Comparison of ENCODE assay signal across 8 cellular contexts in the genomic region with DNA sequence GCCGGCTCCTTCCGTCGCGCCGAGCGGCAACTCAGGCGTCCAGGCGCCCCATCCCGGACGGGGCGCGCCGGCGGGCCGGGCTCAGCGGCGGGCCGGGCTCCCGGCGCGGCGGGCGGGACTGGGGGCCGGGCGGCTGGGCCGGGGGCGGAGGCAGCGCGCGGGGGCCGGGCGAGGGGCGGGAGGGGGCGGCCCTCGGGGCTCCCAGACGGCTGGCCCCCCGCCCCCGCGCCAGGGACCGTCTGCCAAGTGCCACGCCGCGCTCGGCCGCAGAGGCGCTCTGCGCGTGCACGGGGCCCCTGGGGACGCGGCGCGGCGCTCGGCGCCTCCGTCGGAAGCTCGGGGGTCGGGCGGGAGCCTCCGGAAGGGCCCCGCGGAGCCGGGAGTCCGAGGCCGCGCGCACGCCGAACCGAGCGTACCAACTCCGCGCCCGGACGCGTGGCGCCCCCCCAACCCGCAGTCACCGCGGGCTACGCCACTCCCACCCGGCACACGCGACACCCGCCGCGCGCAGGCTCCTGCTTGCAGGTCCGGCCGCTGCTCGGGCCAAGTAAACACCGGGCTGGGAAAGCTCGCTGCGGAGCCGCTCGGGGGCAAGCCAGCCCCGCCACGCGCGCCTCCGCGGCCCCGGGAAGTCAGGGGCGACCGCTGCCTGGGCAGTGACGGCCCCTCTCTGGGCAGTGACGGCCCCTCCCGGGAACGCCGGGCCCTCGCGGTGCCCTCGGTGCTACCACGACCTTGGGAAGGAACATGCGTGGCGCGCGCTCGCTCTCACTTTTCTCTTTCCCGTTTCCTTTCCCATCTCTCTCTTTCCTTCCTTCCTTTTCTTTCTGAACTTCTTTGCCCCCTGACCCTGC. TPM values are rescaled to one million over a fixed set of nuclear protein-coding genes. Genes with fewer than 3 reads are reported as not detected.
DNase-seq lines count a peak whose midpoint lies in the region; ATAC-seq and TF ChIP-seq lines count a peak whose summit lies in the region.

Gene PREX1, minus strand, starts transcription at position 120 of the 854 bp plus-strand sequence. CDS start 139 bp downstream, outside the sequence.

- POLR2A ChIA-PET in WTC11 (lab: Charles Lee) = interaction anchor here (0.8 to 1.3 kb wide), 3 partner anchors 17 to 94 kb away, joined by 3 to 4 read pairs (median 3); partner anchors contain the start of gene ARFGEF2

- ATAC-seq in WTC11 = peak; percentile 54

- CTCF ChIA-PET in WTC11 (lab: Charles Lee) = interaction anchor here (0.6 to 4.0 kb wide), 5 partner anchors 77 to 170 kb away, joined by 3 to 57 read pairs (median 7); no protein-coding TSS in a partner anchor

- no peaks in the 10 kb centered on the region for H3K36me3 ChIP-seq in H7 (replicated peaks; ENCODE audit: control insufficient read depth, insufficient read depth, low read length)

- H3K27me3 Mint-ChIP-seq in WTC11 (ENCODE audit: low read depth) = peaks cover 59% of the 10 kb centered on the region

- H3K9me3 Mint-ChIP-seq in WTC11 = no peaks in the 10 kb centered on the region

- peaks cover 32% of the 10 kb centered on the region for H3K27me3 ChIP-seq in H7 (ENCODE audit: control insufficient read depth, insufficient read depth, low read length)

- H3K36me3 Mint-ChIP-seq in WTC11 = no peaks in the 10 kb centered on the region

- TF ChIP-seq CTCF in WTC11 (IDR thresholded peaks at IDR 0.05) (no peak), cardiac fibroblast (IDR thresholded peaks at IDR 0.05; ENCODE audit: low read depth, low read length) (no peak)

- no peak within 1 kb of the TSS for H3K27ac Mint-ChIP-seq in WTC11

- peaks cover 29% of the 10 kb centered on the region for H3K4me1 Mint-ChIP-seq in WTC11

- DNase-seq in GM03348 (ENCODE audit: low spot score) (peak; percentile 92), H7 (peak; percentile 99), MV-4-11 (lab: John Stamatoyannopoulos, UW) (peak; percentile 67), WTC11 (ENCODE audit: low spot score) (peak; percentile 81), cardiac fibroblast (ENCODE audit: low read depth in 2 of 2) (peak; percentile 75 to 92), islet precursor cell (peak; percentile 86), DMS153 (lab: John Stamatoyannopoulos, UW) (no peak)
- peak; percentile 76 for DNase-seq in stimulated activated CD4-positive, alpha-beta T cell treated with anti-CD3 and anti-CD28 coated beads, Interleukin-12 subunit alpha, Interleukin-12 subunit beta, amount 100 ng/mL, for 4 hours

- H3K4me3 Mint-ChIP-seq in WTC11 = peak within 1 kb of the TSS; percentile 91

- peak within 1 kb of the TSS; percentile 88 for H3K4me3 ChIP-seq in H7 (ENCODE audit: insufficient read depth, low read depth, low read length)
- peak within 1 kb of the TSS; percentile 79 to 91 for H3K4me3 ChIP-seq in cardiac fibroblast (replicated peaks in 1 of 2; ENCODE audit: low read depth in 2 of 2, low read length in 2 of 2)

TF ChIP-seq in WTC11, 78 proteins besides CTCF, POLR2A, EP300 and RAD21 (continues in another document):
- 0 out of 2 replicates have a peak, but pooled peaks have one; percentile 22 for TF ChIP-seq ARID4B (CRISPR knock-in tag; IDR thresholded peaks at IDR 0.05; ENCODE audit: borderline replicate concordance)
- TF ChIP-seq, protein P1, sequence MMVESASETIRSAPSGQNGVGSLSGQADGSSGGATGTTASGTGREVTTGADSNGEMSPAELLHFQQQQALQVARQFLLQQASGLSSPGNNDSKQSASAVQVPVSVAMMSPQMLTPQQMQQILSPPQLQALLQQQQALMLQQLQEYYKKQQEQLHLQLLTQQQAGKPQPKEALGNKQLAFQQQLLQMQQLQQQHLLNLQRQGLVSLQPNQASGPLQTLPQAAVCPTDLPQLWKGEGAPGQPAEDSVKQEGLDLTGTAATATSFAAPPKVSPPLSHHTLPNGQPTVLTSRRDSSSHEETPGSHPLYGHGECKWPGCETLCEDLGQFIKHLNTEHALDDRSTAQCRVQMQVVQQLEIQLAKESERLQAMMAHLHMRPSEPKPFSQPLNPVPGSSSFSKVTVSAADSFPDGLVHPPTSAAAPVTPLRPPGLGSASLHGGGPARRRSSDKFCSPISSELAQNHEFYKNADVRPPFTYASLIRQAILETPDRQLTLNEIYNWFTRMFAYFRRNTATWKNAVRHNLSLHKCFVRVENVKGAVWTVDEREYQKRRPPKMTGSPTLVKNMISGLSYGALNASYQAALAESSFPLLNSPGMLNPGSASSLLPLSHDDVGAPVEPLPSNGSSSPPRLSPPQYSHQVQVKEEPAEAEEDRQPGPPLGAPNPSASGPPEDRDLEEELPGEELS (CRISPR knock-in tag; IDR thresholded peaks at IDR 0.05) = peak; percentile 63; the same call in 1 of the 2 replicates
- TF ChIP-seq JUN (CRISPR knock-in tag; IDR thresholded peaks at IDR 0.05) = no peak
- TF ChIP-seq FOXK1 (CRISPR knock-in tag; IDR thresholded peaks at IDR 0.05) = peak; percentile 67
- peak; percentile 68; the same call in 1 of the 2 replicates for TF ChIP-seq SP1 (CRISPR knock-in tag; conservative IDR thresholded peaks at IDR 0.05)
- TF ChIP-seq USF2 (CRISPR knock-in tag; IDR thresholded peaks at IDR 0.05) = peak; percentile 39; the same call in 1 of the 2 replicates
- TF ChIP-seq, protein P2, sequence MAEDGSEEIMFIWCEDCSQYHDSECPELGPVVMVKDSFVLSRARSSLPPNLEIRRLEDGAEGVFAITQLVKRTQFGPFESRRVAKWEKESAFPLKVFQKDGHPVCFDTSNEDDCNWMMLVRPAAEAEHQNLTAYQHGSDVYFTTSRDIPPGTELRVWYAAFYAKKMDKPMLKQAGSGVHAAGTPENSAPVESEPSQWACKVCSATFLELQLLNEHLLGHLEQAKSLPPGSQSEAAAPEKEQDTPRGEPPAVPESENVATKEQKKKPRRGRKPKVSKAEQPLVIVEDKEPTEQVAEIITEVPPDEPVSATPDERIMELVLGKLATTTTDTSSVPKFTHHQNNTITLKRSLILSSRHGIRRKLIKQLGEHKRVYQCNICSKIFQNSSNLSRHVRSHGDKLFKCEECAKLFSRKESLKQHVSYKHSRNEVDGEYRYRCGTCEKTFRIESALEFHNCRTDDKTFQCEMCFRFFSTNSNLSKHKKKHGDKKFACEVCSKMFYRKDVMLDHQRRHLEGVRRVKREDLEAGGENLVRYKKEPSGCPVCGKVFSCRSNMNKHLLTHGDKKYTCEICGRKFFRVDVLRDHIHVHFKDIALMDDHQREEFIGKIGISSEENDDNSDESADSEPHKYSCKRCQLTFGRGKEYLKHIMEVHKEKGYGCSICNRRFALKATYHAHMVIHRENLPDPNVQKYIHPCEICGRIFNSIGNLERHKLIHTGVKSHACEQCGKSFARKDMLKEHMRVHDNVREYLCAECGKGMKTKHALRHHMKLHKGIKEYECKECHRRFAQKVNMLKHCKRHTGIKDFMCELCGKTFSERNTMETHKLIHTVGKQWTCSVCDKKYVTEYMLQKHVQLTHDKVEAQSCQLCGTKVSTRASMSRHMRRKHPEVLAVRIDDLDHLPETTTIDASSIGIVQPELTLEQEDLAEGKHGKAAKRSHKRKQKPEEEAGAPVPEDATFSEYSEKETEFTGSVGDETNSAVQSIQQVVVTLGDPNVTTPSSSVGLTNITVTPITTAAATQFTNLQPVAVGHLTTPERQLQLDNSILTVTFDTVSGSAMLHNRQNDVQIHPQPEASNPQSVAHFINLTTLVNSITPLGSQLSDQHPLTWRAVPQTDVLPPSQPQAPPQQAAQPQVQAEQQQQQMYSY (CRISPR knock-in tag; IDR thresholded peaks at IDR 0.05) = no peak
- TF ChIP-seq NFE2L1 (CRISPR knock-in tag; IDR thresholded peaks at IDR 0.05) = no peak
- no peak for TF ChIP-seq ZNF396 (CRISPR knock-in tag; IDR thresholded peaks at IDR 0.05; ENCODE audit: borderline replicate concordance)

RNA-seq across cellular contexts. Expression of gene PREX1, which starts in this region (rescaled TPM):
- 36.0 and 37.6 TPM in 2 replicates for total RNA-seq in H7 (2014; rRNA removed; shearing (Covaris generic))
- 14.2 to 17.3 TPM (median 15.5 TPM) in 3 replicates for total RNA-seq in WTC11 (2021)
